In the genomic region with DNA sequence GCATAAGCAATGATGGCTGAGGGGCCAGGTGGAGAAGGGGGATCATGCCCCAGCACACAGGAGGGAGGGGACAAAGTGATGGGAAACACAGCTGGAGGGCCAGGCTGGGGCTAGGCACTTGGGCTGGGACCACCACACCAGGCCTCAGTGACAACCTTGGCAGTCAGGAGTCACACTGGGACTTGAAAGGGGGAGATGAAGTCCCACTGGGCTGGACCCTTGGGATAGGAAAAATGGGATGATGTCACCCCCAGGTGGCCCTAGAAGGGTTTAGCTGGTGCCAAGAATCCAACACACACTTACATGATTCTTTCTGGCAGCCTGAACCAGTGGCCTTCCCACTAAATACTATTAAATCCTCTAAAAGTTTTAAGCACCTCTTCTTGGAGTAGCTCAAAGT, we compare ENCODE assay signal across 13 cellular contexts. TPM values are rescaled to one million over a fixed set of nuclear protein-coding genes. Genes with fewer than 3 reads are reported as not detected.
A peak's percentile ranks its signal among the peaks of the same experiment; 100 is the strongest.
DNase-seq lines count a peak whose midpoint lies in the region; ATAC-seq, FAIRE-seq and TF ChIP-seq lines count a peak whose summit lies in the region.
"Had no signal": no experiment of that assay in that cellular context is flagged by ENCODE, and none has a peak within 500 bp of the region (broad histone marks: within the 10 kb centered on the region; RNA-seq: fewer than 3 reads in every experiment).

No MANE protein-coding gene starts in this region.

- H4K8ac ChIP-seq in H1 (ENCODE audit: extremely low read depth, insufficient read depth, low read length): no peak overlapping the region

- POLR2A ChIA-PET in RWPE1 (lab: Yijun Ruan, JAX; ENCODE audit: low non-redundant PET) (no interaction called here), H1 (lab: Charles Lee; ENCODE audit: partially characterized antibody) (interaction anchor here (0.6 to 1.8 kb wide), 3 partner anchors 9 to 45 kb away, joined by 3 to 4 read pairs (median 3); a partner anchor contains a TSS)

- peak overlapping the region; percentile 54; the same call in 1 of the 2 replicates for H2AK5ac ChIP-seq in H1 (ENCODE audit: low read depth, low read length)

- peaks cover 6 to 18% (median 11%) of the 10 kb centered on the region in 4 experiments for H3K4me1 ChIP-seq in H1 (replicated peaks in 1 of 4; ENCODE audit: control insufficient read depth in 3 of 4, insufficient read depth in 4 of 4, low read length in 3 of 4)

- H3K56ac ChIP-seq in H1 (replicated peaks; ENCODE audit: insufficient read length, low read depth, low read length): no peak overlapping the region

- TF ChIP-seq CTCF in RWPE1 (conservative IDR thresholded peaks at IDR 0.05; ENCODE audit: low read depth): no peak
- peak in 2 of 3 experiments; percentile 18 to 26; a peak in 2 of 4 replicates for TF ChIP-seq CTCF in H1 (IDR thresholded peaks at IDR 0.05; ENCODE audit: control extremely low read depth in 1 of 3, insufficient read depth in 1 of 3, low read depth in 1 of 3, low read length in 3 of 3)

- H3K14ac ChIP-seq in H1 (ENCODE audit: insufficient read length): no peak overlapping the region

- no peak for TF ChIP-seq EP300 in H1 (IDR thresholded peaks at IDR 0.05; ENCODE audit: borderline replicate concordance in 1 of 2, low read depth in 2 of 2, low read length in 2 of 2)

- peak overlapping the region; percentile 54 for H3K4me3 Mint-ChIP-seq in activated CD4-positive, alpha-beta T cell treated with anti-CD3 and anti-CD28 coated beads, Interleukin-2, amount 10 ng/mL, durations not matched to agents 24 days and 14 days

- H3K27me3 ChIP-seq in H1 (replicated peaks in 1 of 4; ENCODE audit: control insufficient read depth in 3 of 4, extremely low read depth in 1 of 4, insufficient read depth in 3 of 4, low read length in 3 of 4): peaks cover 0 to 3% (median under 1%) of the 10 kb centered on the region in 4 experiments; a peak in 2 of 7 replicates

- H3K4ac ChIP-seq in H1 (replicated peaks; ENCODE audit: insufficient read length, low read depth, low read length): no peak overlapping the region

- peaks cover 3% of the 10 kb centered on the region; the same call in 1 of the 2 replicates for H3K79me1 ChIP-seq in H1 (ENCODE audit: low read depth, low read length)

- peak; percentile 34 for ATAC-seq in sciatic nerve
- ATAC-seq: esophagus mucosa had no signal

- no peaks in the 10 kb centered on the region for H3K9me3 ChIP-seq in H1 (ENCODE audit: insufficient read depth in 2 of 2, low read depth in 1 of 2, low read length in 1 of 2)

- no peak for TF ChIP-seq POLR2A in H1 (IDR thresholded peaks at IDR 0.05; ENCODE audit: control extremely low read depth in 1 of 2, low read depth in 2 of 2, low read length in 2 of 2)

- no peak overlapping the region for H3K18ac ChIP-seq in H1 (ENCODE audit: extremely low read depth, low read length)

- no peak for FAIRE-seq in H1 (lab: Jason Lieb, UNC)
- FAIRE-seq: islet of Langerhans had no signal

- H4K5ac ChIP-seq in H1 (ENCODE audit: insufficient read length, low read depth, low read length): no peak overlapping the region

- H3K79me2 ChIP-seq in H1 (ENCODE audit: control insufficient read depth in 1 of 2, insufficient read depth in 2 of 2, low read length in 2 of 2): no peaks in the 10 kb centered on the region; a peak in 1 of 4 replicates

- peaks cover 7 to 14% of the 10 kb centered on the region in 2 experiments for H4K20me1 ChIP-seq in H1 (replicated peaks in 1 of 2; ENCODE audit: control insufficient read depth in 1 of 2, insufficient read depth in 2 of 2, low read length in 2 of 2)

- DNase-seq in activated CD4-positive, alpha-beta T cell treated with anti-CD3 and anti-CD28 coated beads, Interleukin-2, amount 10 ng/mL, durations not matched to agents 24 days and 14 days: no peak
- DNase-seq in activated CD4-positive, alpha-beta T cell treated with anti-CD3 and anti-CD28 coated beads, Interleukin-2, amount 50 U/mL, for 4 hours: no peak
- DNase-seq in RWPE1 (ENCODE audit: low spot score) (no peak), H1 (ENCODE audit: low read depth in 1 of 2, low spot score in 2 of 2) (no peak), sciatic nerve (ENCODE audit: low spot score) (no peak), cerebellar nuclear complex (lab: John Stamatoyannopoulos, UW) (no peak), GDM1 (lab: John Stamatoyannopoulos, UW) (no peak), T-helper 1 cell (no peak)
- DNase-seq: aorta, GOT3 had no signal

- no peak overlapping the region for H2BK15ac ChIP-seq in H1 (ENCODE audit: low read length)

- H3K27ac Mint-ChIP-seq in activated CD4-positive, alpha-beta T cell treated with anti-CD3 and anti-CD28 coated beads, Interleukin-2, amount 10 ng/mL, durations not matched to agents 24 days and 14 days: peak overlapping the region; percentile 92

- no peak overlapping the region for H3K23ac ChIP-seq in H1 (ENCODE audit: insufficient read length)

- no peaks in the 10 kb centered on the region for H3K27me3 Mint-ChIP-seq in activated CD4-positive, alpha-beta T cell treated with anti-CD3 and anti-CD28 coated beads, Interleukin-2, amount 10 ng/mL, durations not matched to agents 24 days and 14 days

- no peak overlapping the region for H3K4me3 ChIP-seq in H1 (ENCODE audit: extremely low read depth in 1 of 4, insufficient read depth in 2 of 4, low read depth in 3 of 4, low read length in 4 of 4)

- no peak overlapping the region for H2BK120ac ChIP-seq in H1 (replicated peaks; ENCODE audit: low read depth, low read length)

- H4K91ac ChIP-seq in H1 (replicated peaks; ENCODE audit: insufficient read length, low read length): no peak overlapping the region

- no peak overlapping the region for H3K9ac ChIP-seq in H1 (replicated peaks in 1 of 4; ENCODE audit: extremely low read depth in 1 of 4, low read depth in 3 of 4, low read length in 3 of 4)

- H3K36me3 Mint-ChIP-seq in activated CD4-positive, alpha-beta T cell treated with anti-CD3 and anti-CD28 coated beads, Interleukin-2, amount 10 ng/mL, durations not matched to agents 24 days and 14 days (ENCODE audit: low read depth): peaks cover 54% of the 10 kb centered on the region

- no peak overlapping the region for H2BK20ac ChIP-seq in H1 (ENCODE audit: low read length)

- H2BK5ac ChIP-seq in H1 (ENCODE audit: low read depth, low read length): no peak overlapping the region

- no peak overlapping the region for H2BK12ac ChIP-seq in H1 (ENCODE audit: low read depth, low read length)

- H3K9me3 Mint-ChIP-seq in activated CD4-positive, alpha-beta T cell treated with anti-CD3 and anti-CD28 coated beads, Interleukin-2, amount 10 ng/mL, durations not matched to agents 24 days and 14 days: no peaks in the 10 kb centered on the region

- H3K23me2 ChIP-seq in H1 (ENCODE audit: low read depth, low read length): no peaks in the 10 kb centered on the region; the same call in 1 of the 2 replicates

- H3K27ac ChIP-seq in RWPE1: peak overlapping the region; percentile 61
- H3K27ac ChIP-seq in H1 (ENCODE audit: low read depth, low read length): no peak overlapping the region

- TF ChIP-seq RAD21 in H1 (IDR thresholded peaks at IDR 0.05 in 1 of 2, conservative IDR thresholded peaks at IDR 0.05 in 1 of 2; ENCODE audit: low read depth in 2 of 2, low read length in 2 of 2): peak; percentile 44 to 56

- CTCF ChIA-PET in RWPE1 (lab: Yijun Ruan, JAX) (interaction anchor here (0.6 to 0.7 kb wide), 3 partner anchors 74 to 156 kb away, joined by 3 to 5 read pairs (median 4); no protein-coding TSS in a partner anchor), H1 (lab: Charles Lee; ENCODE audit: partially characterized antibody) (interaction anchor here (1.0 to 5.9 kb wide), 13 partner anchors 7 to 167 kb away, joined by 3 to 53 read pairs (median 9); a partner anchor contains a TSS)

- H3K4me2 ChIP-seq in H1 (ENCODE audit: insufficient read depth in 1 of 2, low read depth in 2 of 2, low read length in 2 of 2): no peak overlapping the region

- no peaks in the 10 kb centered on the region for H3K36me3 ChIP-seq in H1 (ENCODE audit: control insufficient read depth in 2 of 4, insufficient read depth in 4 of 4, low read length in 3 of 4)

- no peak overlapping the region for H2AFZ ChIP-seq in H1 (ENCODE audit: low read length)

- intact Hi-C loops in activated CD4-positive, alpha-beta T cell treated with anti-CD3 and anti-CD28 coated beads, Interleukin-2, amount 10 ng/mL, durations not matched to agents 24 days and 14 days (cut with micrococcal nuclease): loop anchor here (1.0 kb wide), 1 partner anchor 7 kb away; no protein-coding TSS in a partner anchor
- intact Hi-C loops in sciatic nerve (cut with DNase I): no loop called here

- H3K4me1 Mint-ChIP-seq in activated CD4-positive, alpha-beta T cell treated with anti-CD3 and anti-CD28 coated beads, Interleukin-2, amount 10 ng/mL, durations not matched to agents 24 days and 14 days: peaks cover 74% of the 10 kb centered on the region

RNA-seq across cellular contexts. Expression of a gene that starts 17.1 kb away (rescaled TPM):
- total RNA-seq in activated CD4-positive, alpha-beta T cell treated with anti-CD3 and anti-CD28 coated beads, Interleukin-2, amount 10 ng/mL, durations not matched to agents 24 days and 14 days: 60.9 and 63.9 TPM in 2 replicates
- 24.3 and 24.7 TPM in 2 replicates for total RNA-seq in H1 (2021; fragmentation: NEBNext Ultra II Directional; extraction: Animal tissue kit (Norgen Biotek cat#: 25700))
- 36.2 and 58.6 TPM in 2 replicates for polyA plus RNA-seq in H1 (2011; rRNA removed)
- polyA plus RNA-seq in H1 (2011; cell fraction: cytosol; rRNA removed): 44.4 TPM
- 137 TPM for polyA plus RNA-seq in H1 (2011; cell fraction: nucleus; rRNA removed)
- 14.4 to 31.6 TPM (median 26.8 TPM) in 4 replicates for polyA plus RNA-seq in H1 (2012, experiment 1 of 2)
- 25.5 TPM for polyA plus RNA-seq in H1 (2012, experiment 2 of 2)
- 17.0 TPM for polyA plus RNA-seq in H1 (2013, experiment 1 of 2)
- polyA plus RNA-seq in H1 (2013, experiment 2 of 2): 16.2 TPM
- polyA minus RNA-seq in H1 (2011; rRNA and poly(A)+ RNA removed): 27.1 and 35.6 TPM in 2 replicates
- polyA minus RNA-seq in H1 (2011; cell fraction: cytosol; rRNA and poly(A)+ RNA removed): 20.1 TPM
- polyA minus RNA-seq in H1 (2011; cell fraction: nucleus; rRNA and poly(A)+ RNA removed): 32.4 TPM
- total RNA-seq in sciatic nerve: 37.7 TPM

RNA-seq across cellular contexts. Expression of a gene that starts 45.2 kb away (rescaled TPM):
- not detected in 2 replicates for total RNA-seq in activated CD4-positive, alpha-beta T cell treated with anti-CD3 and anti-CD28 coated beads, Interleukin-2, amount 10 ng/mL, durations not matched to agents 24 days and 14 days
- total RNA-seq in H1 (2021; fragmentation: NEBNext Ultra II Directional; extraction: Animal tissue kit (Norgen Biotek cat#: 25700)): not detected in 2 replicates
- polyA plus RNA-seq in H1 (2011; rRNA removed): not detected in 2 replicates
- not detected for polyA plus RNA-seq in H1 (2011; cell fraction: cytosol; rRNA removed)
- polyA plus RNA-seq in H1 (2011; cell fraction: nucleus; rRNA removed): not detected
- polyA plus RNA-seq in H1 (2012, experiment 1 of 2): not detected in 4 replicates
- polyA plus RNA-seq in H1 (2012, experiment 2 of 2): not detected
- polyA plus RNA-seq in H1 (2013, experiment 1 of 2): not detected
- polyA plus RNA-seq in H1 (2013, experiment 2 of 2): 0.02 TPM
- polyA minus RNA-seq in H1 (2011; rRNA and poly(A)+ RNA removed): not detected in 2 replicates
- polyA minus RNA-seq in H1 (2011; cell fraction: cytosol; rRNA and poly(A)+ RNA removed): not detected
- polyA minus RNA-seq in H1 (2011; cell fraction: nucleus; rRNA and poly(A)+ RNA removed): not detected
- 0.18 TPM for total RNA-seq in sciatic nerve
- total RNA-seq: aorta, esophagus mucosa had no signal
- polyA plus RNA-seq: aorta, neural cell had no signal

RNA-seq across cellular contexts. Expression of a gene that starts 59.1 kb away (rescaled TPM):
- total RNA-seq in activated CD4-positive, alpha-beta T cell treated with anti-CD3 and anti-CD28 coated beads, Interleukin-2, amount 10 ng/mL, durations not matched to agents 24 days and 14 days: not detected in 2 replicates
- total RNA-seq in H1 (2021; fragmentation: NEBNext Ultra II Directional; extraction: Animal tissue kit (Norgen Biotek cat#: 25700)): not detected in 2 replicates
- 0.19 TPM in 1 of 2 replicates, not detected in the other for polyA plus RNA-seq in H1 (2011; rRNA removed)
- 0.14 TPM for polyA plus RNA-seq in H1 (2011; cell fraction: cytosol; rRNA removed)
- 0.54 TPM for polyA plus RNA-seq in H1 (2011; cell fraction: nucleus; rRNA removed)
- polyA plus RNA-seq in H1 (2012, experiment 1 of 2): 0.13 to 0.64 TPM (median 0.33 TPM) in 4 replicates
- not detected for polyA plus RNA-seq in H1 (2012, experiment 2 of 2)
- 0.04 TPM for polyA plus RNA-seq in H1 (2013, experiment 1 of 2)
- 0.02 TPM for polyA plus RNA-seq in H1 (2013, experiment 2 of 2)
- polyA minus RNA-seq in H1 (2011; rRNA and poly(A)+ RNA removed): not detected in 2 replicates
- polyA minus RNA-seq in H1 (2011; cell fraction: cytosol; rRNA and poly(A)+ RNA removed): not detected
- 0.20 TPM for polyA minus RNA-seq in H1 (2011; cell fraction: nucleus; rRNA and poly(A)+ RNA removed)
- 10.7 TPM for total RNA-seq in sciatic nerve
- polyA plus RNA-seq: neural cell had no signal
